Comparison of ENCODE assay signal across 8 cellular contexts in the genomic region with DNA sequence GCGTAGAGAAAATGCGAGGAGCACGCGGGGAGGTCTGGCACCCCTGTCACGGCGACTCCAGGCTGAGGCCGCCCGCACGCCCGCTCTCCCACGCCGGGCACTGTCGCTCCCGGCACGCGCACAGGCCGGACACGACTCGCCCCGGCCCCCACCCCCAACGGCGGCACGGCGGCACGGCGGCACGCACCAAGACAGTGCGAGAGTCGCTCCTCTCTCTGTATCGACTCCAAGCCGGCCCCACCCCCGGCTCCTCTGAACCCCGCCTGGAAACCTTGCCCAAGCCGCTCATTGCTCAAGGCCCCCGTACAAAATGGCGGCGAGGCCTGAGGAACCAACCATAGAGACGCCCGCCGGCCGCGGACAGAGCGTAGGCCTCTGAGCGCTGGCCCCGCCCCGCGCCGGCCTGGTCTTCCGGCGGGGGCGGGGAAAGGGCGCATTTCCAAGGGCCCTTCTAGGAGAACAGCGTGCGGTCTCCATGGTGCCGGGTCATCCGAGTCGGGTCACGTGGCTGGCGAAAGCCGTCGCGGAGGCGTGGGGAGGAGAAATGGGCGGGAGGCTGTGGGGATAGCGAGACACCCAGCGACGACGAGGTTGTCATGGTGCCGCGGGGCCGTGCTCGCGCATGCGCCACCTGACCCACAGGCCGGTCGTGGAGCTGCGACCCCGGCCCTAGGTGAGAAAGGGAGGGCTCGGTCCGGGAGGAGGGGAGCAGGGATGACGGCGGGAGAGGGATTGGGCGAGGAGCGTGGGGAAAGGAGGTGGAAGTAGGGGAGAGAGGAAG. TPM values are rescaled to one million over a fixed set of nuclear protein-coding genes. Genes with fewer than 3 reads are reported as not detected.
DNase-seq lines count a peak whose midpoint lies in the region; ATAC-seq and TF ChIP-seq lines count a peak whose summit lies in the region.

A gene with protein sequence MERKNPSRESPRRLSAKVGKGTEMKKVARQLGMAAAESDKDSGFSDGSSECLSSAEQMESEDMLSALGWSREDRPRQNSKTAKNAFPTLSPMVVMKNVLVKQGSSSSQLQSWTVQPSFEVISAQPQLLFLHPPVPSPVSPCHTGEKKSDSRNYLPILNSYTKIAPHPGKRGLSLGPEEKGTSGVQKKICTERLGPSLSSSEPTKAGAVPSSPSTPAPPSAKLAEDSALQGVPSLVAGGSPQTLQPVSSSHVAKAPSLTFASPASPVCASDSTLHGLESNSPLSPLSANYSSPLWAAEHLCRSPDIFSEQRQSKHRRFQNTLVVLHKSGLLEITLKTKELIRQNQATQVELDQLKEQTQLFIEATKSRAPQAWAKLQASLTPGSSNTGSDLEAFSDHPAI (plus strand): TSS at position 570 of the 781 bp plus-strand sequence. CDS start 7,451 bp downstream, outside the sequence.

- H3K36me3 ChIP-seq in ovary (no peaks in the 10 kb centered on the region), thyroid gland (no peaks in the 10 kb centered on the region)

- H3K27me3 ChIP-seq in ovary (no peaks in the 10 kb centered on the region), thyroid gland (no peaks in the 10 kb centered on the region)

- TF ChIP-seq POLR2A in ovary (IDR thresholded peaks at IDR 0.05) (peak; percentile 76), thyroid gland (IDR thresholded peaks at IDR 0.05) (peak; percentile 88 to 96)

- H3K9me3 ChIP-seq in ovary, result no peaks in the 10 kb centered on the region
- H3K9me3 ChIP-seq in thyroid gland, result no peaks in the 10 kb centered on the region

- intact Hi-C loops in Right ventricle myocardium inferior (cut with DNase I) (loop anchor here (2.0 to 10.0 kb wide), 4 partner anchors 29 to 383 kb away; partner anchors contain the start of gene IRF2BPL), ovary (cut with DNase I) (loop anchor here in 1 of 4 donors (2.0 kb wide), 1 partner anchor 71 kb away; no protein-coding TSS in a partner anchor), thyroid gland (cut with DNase I) (no loop called here)

- TF ChIP-seq CTCF in GM12864 (IDR thresholded peaks at IDR 0.05; ENCODE audit: low read depth, low read length, missing control alignments), result no peak
- TF ChIP-seq CTCF in ovary (IDR thresholded peaks at IDR 0.05), result no peak
- peak in 2 of 6 experiments; percentile 21 to 31 for TF ChIP-seq CTCF in thyroid gland (IDR thresholded peaks at IDR 0.05)

- peak; percentile 97 for DNase-seq in GM12864 (ENCODE audit: low read depth)
- peak; percentile 100 for DNase-seq in NCI-H1417 (lab: John Stamatoyannopoulos, UW)
- DNase-seq in SW 1271 (lab: John Stamatoyannopoulos, UW), result peak; percentile 94 to 99
- peak; percentile 99 for DNase-seq in activated naive CD8-positive, alpha-beta T cell treated with anti-CD3 and anti-CD28 coated beads, Interleukin-2, amount 50 U/mL, for 16 hours (ENCODE audit: low read depth, low spot score)
- peak; percentile 100 for DNase-seq in Right ventricle myocardium inferior (ENCODE audit: missing footprints)
- DNase-seq in ovary, result peak; percentile 99 to 100 (median 99)
- peak; percentile 100 for DNase-seq in thyroid gland

- peak within 1 kb of the TSS; percentile 82 for H3K4me3 ChIP-seq in GM12864 (ENCODE audit: low read depth, low read length)
- H3K4me3 ChIP-seq in ovary, result peak within 1 kb of the TSS; percentile 94
- peak within 1 kb of the TSS; percentile 72 to 97 (median 88) for H3K4me3 ChIP-seq in thyroid gland (replicated peaks in 1 of 3)

- WGBS in ovary, 3 donors, result 0 to 1% (median 0%) methylated on average over 62 to 84 of the region's 84 CpGs
- WGBS in thyroid gland, 2 donors, result 0% methylated on average over 34 to 52 of the region's 84 CpGs

- ATAC-seq in HG02759 (IDR thresholded peaks at IDR 0.05; ENCODE audit: unreplicated experiment), result peak; percentile 94
- peak; percentile 97 for ATAC-seq in Right ventricle myocardium inferior

- peak; percentile 33 for TF ChIP-seq EP300 in ovary (IDR thresholded peaks at IDR 0.05)

- H3K27ac ChIP-seq in ovary (peak within 1 kb of the TSS; percentile 81 to 91), thyroid gland (peak within 1 kb of the TSS; percentile 98 to 100 (median 99))

- H3K4me1 ChIP-seq in ovary (ENCODE audit: insufficient read depth), result peaks cover 7% of the 10 kb centered on the region
- peaks cover 26 to 39% of the 10 kb centered on the region in 2 donors for H3K4me1 ChIP-seq in thyroid gland

RNA-seq across cellular contexts. Expression of the gene that starts here (rescaled TPM):
- total RNA-seq in Right ventricle myocardium inferior (72.7 TPM), ovary (10 to 100 TPM; 13.7 to 32.4 (median 22.2) TPM), thyroid gland (10 to 100 TPM; 37.6 to 59.5 (median 44.6) TPM)
- polyA plus RNA-seq in ovary, result 10 to 100 TPM in 1 of 2 donors, 1 to 10 TPM in 1; 7.0 to 10.4 TPM

Comparison
In these comparisons a context has a peak if more than half of its experiments do, and no peak if none do; other contexts are left out.
1. Peak in every context shown above with its lines: DNase-seq, ATAC-seq, H3K4me3 ChIP-seq and H3K27ac ChIP-seq.